In genomic region chr7:155546449-155546848, GRCh38 we compare ENCODE assay signal across 19 cellular contexts. TPM values are rescaled to one million over a fixed set of nuclear protein-coding genes. Genes with fewer than 3 reads are reported as not detected.
"Had no signal": no experiment of that assay in that cellular context is flagged by ENCODE, and none has a peak within 500 bp of the region (broad histone marks: within the 10 kb centered on the region; RNA-seq: fewer than 3 reads in every experiment).

TSS of gene CNPY1 (minus strand) at chr7:155546559. CDS start at chr7:155545929, 630 bp downstream.

RNA-seq across cellular contexts. Expression of gene CNPY1, which starts in this region (rescaled TPM):
- total RNA-seq: activated CD4-positive, alpha-beta memory T cell treated with anti-CD3 and anti-CD28 coated beads for 36 hours; activated CD4-positive, alpha-beta T cell treated with anti-CD3 and anti-CD28 coated beads for 36 hours; activated CD4-positive, alpha-beta T cell treated with anti-CD3 and anti-CD28 coated beads, Interleukin-2, amount 10 ng/mL, durations not matched to agents 24 days and 14 days; activated CD8-positive, alpha-beta memory T cell treated with anti-CD3 and anti-CD28 coated beads for 36 hours; activated CD8-positive, alpha-beta memory T cell treated with anti-CD3 and anti-CD28 coated beads, Interleukin-2, amount 10 ng/mL, durations not matched to agents 7 days and 5 days; activated CD8-positive, alpha-beta T cell treated with anti-CD3 and anti-CD28 coated beads, Interleukin-2, amount 10 ng/mL, durations not matched to agents 7 days and 5 days; activated naive CD4-positive, alpha-beta T cell treated with anti-CD3 and anti-CD28 coated beads for 36 hours; activated naive CD8-positive, alpha-beta T cell treated with anti-CD3 and anti-CD28 coated beads for 36 hours; activated T-helper 1 cell treated with anti-CD3 and anti-CD28 coated beads, Interleukin-12 subunit alpha, Interleukin-12 subunit beta, Interleukin-2, Interleukin-4 antibody, amounts not matched to agents 30 ng/mL and 10 ng/mL and 1 ng/mL, durations not matched to agents 14 hours and 24 hours and 36 hours; activated T-helper 2 cell treated with anti-CD3 and anti-CD28 coated beads, Interferon-gamma antibody, Interleukin-2, Interleukin-4, amounts not matched to agents 10 μg/mL and 5 μg/mL and 100 μg/mL, durations not matched to agents 14 hours and 24 hours and 36 hours; adrenal gland; aorta; body of pancreas; esophagus squamous epithelium; fibroblast of lung; fibroblast of villous mesenchyme; T-helper 1 cell treated with Interleukin-12 subunit alpha and Interleukin-12 subunit beta and Interleukin-4 antibody, amounts not matched to agents 30 ng/mL and 1 ng/mL, for 36 hours had no signal
- polyA plus RNA-seq: adrenal gland, aorta, cardiac muscle cell, esophagus, fibroblast of lung had no signal
